8 cellular contexts compared by ENCODE assay signal in genomic region chr6:27188206-27188884, GRCh38. TPM values are rescaled to one million over a fixed set of nuclear protein-coding genes. Genes with fewer than 3 reads are reported as not detected.
DNase-seq lines count a peak whose midpoint lies in the region; ATAC-seq and TF ChIP-seq lines count a peak whose summit lies in the region.

No MANE protein-coding gene starts in this region.

- peak overlapping the region; percentile 50 for H3K27ac Mint-ChIP-seq in activated CD4-positive, alpha-beta T cell treated with anti-CD3 and anti-CD28 coated beads, Interleukin-2, amount 10 ng/mL, durations not matched to agents 24 days and 14 days

- H3K14ac ChIP-seq in mesenchymal stem cell (ENCODE audit: low read length in 2 of 2) = no peak overlapping the region

- peak overlapping the region; percentile 48 for H4K8ac ChIP-seq in mesenchymal stem cell (ENCODE audit: low read length)

- TF ChIP-seq CTCF in GM13977 (IDR thresholded peaks at IDR 0.05; ENCODE audit: extremely low read depth, insufficient read depth, missing control alignments) (no peak), suprapubic skin (IDR thresholded peaks at IDR 0.05) (no peak)

- no peaks in the 10 kb centered on the region for H3K4me1 ChIP-seq in endocrine pancreas (ENCODE audit: control insufficient read depth, insufficient read depth, low read length)
- no peaks in the 10 kb centered on the region for H3K4me1 ChIP-seq in mesenchymal stem cell (ENCODE audit: control insufficient read depth, insufficient read depth, low read depth, low read length)
- peaks cover 11% of the 10 kb centered on the region for H3K4me1 ChIP-seq in suprapubic skin

- no peaks in the 10 kb centered on the region for H3K36me3 ChIP-seq in endocrine pancreas (ENCODE audit: control insufficient read depth, insufficient read depth, low read length)
- no peaks in the 10 kb centered on the region for H3K36me3 ChIP-seq in mesenchymal stem cell (ENCODE audit: control insufficient read depth in 1 of 2, insufficient read depth in 2 of 2, low read depth in 1 of 2, low read length in 2 of 2)
- no peaks in the 10 kb centered on the region for H3K36me3 ChIP-seq in suprapubic skin

- H3K4me1 Mint-ChIP-seq in activated CD4-positive, alpha-beta T cell treated with anti-CD3 and anti-CD28 coated beads, Interleukin-2, amount 10 ng/mL, durations not matched to agents 24 days and 14 days = peaks cover 10% of the 10 kb centered on the region

- no peak overlapping the region for H3K4ac ChIP-seq in mesenchymal stem cell (ENCODE audit: low read depth in 1 of 2, low read length in 2 of 2)

- in situ Hi-C loops in GM13977 (cut with MboI; ENCODE audit: low pct_unique_long_range_greater_than_20kb, low sequenced_read_pairs, unreplicated experiment) = no loop called here

- H3K27me3 ChIP-seq in endocrine pancreas (ENCODE audit: control insufficient read depth, insufficient read depth, low read length) (peaks cover 8% of the 10 kb centered on the region), mesenchymal stem cell (ENCODE audit: control insufficient read depth in 1 of 2, insufficient read depth in 1 of 2, low read length in 2 of 2) (peaks cover 0 to 6% of the 10 kb centered on the region in 2 experiments), suprapubic skin (no peaks in the 10 kb centered on the region)

- peak; percentile 84 for ATAC-seq in HG02678 (IDR thresholded peaks at IDR 0.05; ENCODE audit: unreplicated experiment)

- no peaks in the 10 kb centered on the region for H3K9me3 Mint-ChIP-seq in activated CD4-positive, alpha-beta T cell treated with anti-CD3 and anti-CD28 coated beads, Interleukin-2, amount 10 ng/mL, durations not matched to agents 24 days and 14 days

- peak overlapping the region; percentile 7 to 48 for H3K18ac ChIP-seq in mesenchymal stem cell (ENCODE audit: low read depth in 1 of 2, low read length in 2 of 2)

- H3K4me2 ChIP-seq in mesenchymal stem cell (ENCODE audit: low read length, poor library complexity, severe bottlenecking) = peak overlapping the region; percentile 89

- no peak overlapping the region for H2BK5ac ChIP-seq in mesenchymal stem cell (ENCODE audit: low read depth, low read length, poor library complexity, severe bottlenecking)

- H3K27me3 Mint-ChIP-seq in activated CD4-positive, alpha-beta T cell treated with anti-CD3 and anti-CD28 coated beads, Interleukin-2, amount 10 ng/mL, durations not matched to agents 24 days and 14 days = peaks cover 6% of the 10 kb centered on the region

- intact Hi-C loops in activated CD4-positive, alpha-beta T cell treated with anti-CD3 and anti-CD28 coated beads, Interleukin-2, amount 10 ng/mL, durations not matched to agents 24 days and 14 days (cut with micrococcal nuclease) = loop anchor here (1.0 to 2.0 kb wide), 6 partner anchors 10 to 714 kb away; partner anchors contain the start of gene POM121L2

- TF ChIP-seq EP300 in suprapubic skin (IDR thresholded peaks at IDR 0.05) = no peak

- H2AK5ac ChIP-seq in mesenchymal stem cell (ENCODE audit: low read length, severe bottlenecking) = no peak overlapping the region

- DNase-seq in A172 (ENCODE audit: low spot score) (peak; percentile 79), GM13977 (ENCODE audit: low spot score) (peak; percentile 74), NCI-H146 treated with DMSO at 0.1 percent for 48 hours (lab: John Stamatoyannopoulos, UW; ENCODE audit: unreplicated experiment) (peak; percentile 16), mesenchymal stem cell (peak; percentile 88), suprapubic skin (ENCODE audit: low spot score in 2 of 2) (no peak)
- peak; percentile 80 for DNase-seq in activated CD4-positive, alpha-beta T cell treated with anti-CD3 and anti-CD28 coated beads, Interleukin-2, amount 10 ng/mL, durations not matched to agents 24 days and 14 days

- no peak overlapping the region for H2BK15ac ChIP-seq in mesenchymal stem cell (ENCODE audit: low read depth, poor library complexity, severe bottlenecking)

- H2BK12ac ChIP-seq in mesenchymal stem cell (ENCODE audit: low read length in 2 of 2) = peak overlapping the region in 1 of 2 experiments; percentile 12

- H3K27ac ChIP-seq in mesenchymal stem cell (ENCODE audit: low read length, poor library complexity, severe bottlenecking) (peak overlapping the region; percentile 94), suprapubic skin (peak overlapping the region; percentile 66)

- H3K9ac ChIP-seq in endocrine pancreas (ENCODE audit: control insufficient read depth, insufficient read depth, low read length) (peak overlapping the region; percentile 13), mesenchymal stem cell (ENCODE audit: low read length) (peak overlapping the region; percentile 90)

- TF ChIP-seq POLR2A in suprapubic skin (IDR thresholded peaks at IDR 0.05) = no peak

- H3K36me3 Mint-ChIP-seq in activated CD4-positive, alpha-beta T cell treated with anti-CD3 and anti-CD28 coated beads, Interleukin-2, amount 10 ng/mL, durations not matched to agents 24 days and 14 days (ENCODE audit: low read depth) = no peaks in the 10 kb centered on the region

- H3K79me1 ChIP-seq in mesenchymal stem cell (replicated peaks; ENCODE audit: low read length, poor library complexity, severe bottlenecking) = no peaks in the 10 kb centered on the region

- H3K23ac ChIP-seq in mesenchymal stem cell (ENCODE audit: low read length in 2 of 2) = no peak overlapping the region

- peak overlapping the region; percentile 21 for H2AFZ ChIP-seq in mesenchymal stem cell (ENCODE audit: low read depth, low read length)

- H3K4me3 Mint-ChIP-seq in activated CD4-positive, alpha-beta T cell treated with anti-CD3 and anti-CD28 coated beads, Interleukin-2, amount 10 ng/mL, durations not matched to agents 24 days and 14 days = peak overlapping the region; percentile 92

- under 1% methylated on average over 21 of the region's 25 CpGs for WGBS in mesenchymal stem cell
- WGBS in suprapubic skin = 1% methylated on average over 22 of the region's 25 CpGs

- H3K4me3 ChIP-seq in endocrine pancreas (ENCODE audit: control insufficient read depth, insufficient read depth, low read length) = peak overlapping the region; percentile 86
- peak overlapping the region; percentile 63 to 94 for H3K4me3 ChIP-seq in mesenchymal stem cell (ENCODE audit: insufficient read depth in 1 of 2, low read depth in 1 of 2, low read length in 2 of 2)
- peak overlapping the region; percentile 69 for H3K4me3 ChIP-seq in suprapubic skin

- H2BK120ac ChIP-seq in mesenchymal stem cell (ENCODE audit: low read depth, low read length) = no peak overlapping the region

- H4K91ac ChIP-seq in mesenchymal stem cell (ENCODE audit: low read length) = peak overlapping the region; percentile 8

- H3K9me3 ChIP-seq in endocrine pancreas (ENCODE audit: control insufficient read depth, low read length) (no peaks in the 10 kb centered on the region), mesenchymal stem cell (ENCODE audit: control insufficient read depth, low read length) (no peaks in the 10 kb centered on the region), suprapubic skin (no peaks in the 10 kb centered on the region)

RNA-seq across cellular contexts. Expression of gene PRSS16, which starts 59.2 kb away (rescaled TPM):
- 0.12 and 0.62 TPM in 2 replicates for total RNA-seq in A172 (2014; rRNA removed; shearing (Covaris generic))
- total RNA-seq in activated CD4-positive, alpha-beta T cell treated with anti-CD3 and anti-CD28 coated beads, Interleukin-2, amount 10 ng/mL, durations not matched to agents 24 days and 14 days = 0.31 TPM in 1 of 2 replicates, not detected in the other
- 0.17 TPM for polyA plus RNA-seq in mesenchymal stem cell (2013, experiment 1 of 2)
- polyA plus RNA-seq in mesenchymal stem cell (2013, experiment 2 of 2) = 0.21 TPM
- 10 to 100 TPM in 3 of 4 donors, 1 to 10 TPM in 1; 7.7 to 17.1 (median 13.8) TPM for total RNA-seq in suprapubic skin

Comparison
In these comparisons a context has a peak if more than half of its experiments do, and no peak if none do; other contexts are left out.
1. DNase-seq: peak in A172 (single experiment), GM13977 (single experiment), NCI-H146 treated with DMSO at 0.1 percent for 48 hours (single experiment), activated CD4-positive, alpha-beta T cell treated with anti-CD3 and anti-CD28 coated beads, Interleukin-2, amount 10 ng/mL, durations not matched to agents 24 days and 14 days (single experiment) and mesenchymal stem cell (single experiment); none in suprapubic skin (0 of 2).
2. Peak in every context shown above with its lines, with median percentiles within 50 percentile points of each other: H3K4me3 ChIP-seq.